12 cellular contexts compared by ENCODE assay signal in genomic region chr11:114297806-114298700, GRCh38. TPM values are rescaled to one million over a fixed set of nuclear protein-coding genes. Genes with fewer than 3 reads are reported as not detected.
DNase-seq lines count a peak whose midpoint lies in the region; ATAC-seq, FAIRE-seq and TF ChIP-seq lines count a peak whose summit lies in the region.
"Had no signal": no experiment of that assay in that cellular context is flagged by ENCODE, and none has a peak within 500 bp of the region (broad histone marks: within the 10 kb centered on the region; RNA-seq: fewer than 3 reads in every experiment).

No MANE protein-coding gene starts in this region.

- TF ChIP-seq CTCF in SK-N-SH (IDR thresholded peaks at IDR 0.05): no peak
- no peak for TF ChIP-seq CTCF in endothelial cell of umbilical vein (IDR thresholded peaks at IDR 0.05; ENCODE audit: extremely low read depth in 1 of 2, insufficient read depth in 1 of 2, low read depth in 1 of 2, low read length in 2 of 2)
- no peak for TF ChIP-seq CTCF in upper lobe of left lung (IDR thresholded peaks at IDR 0.05)

- H3K36me3 Mint-ChIP-seq in T-cell: no peaks in the 10 kb centered on the region

- TF ChIP-seq EP300 in SK-N-SH (IDR thresholded peaks at IDR 0.05; ENCODE audit: borderline replicate concordance in 1 of 2, low read depth in 1 of 2, low read length in 1 of 2) (no peak), upper lobe of left lung (IDR thresholded peaks at IDR 0.05) (no peak)

- dilution Hi-C loops in endothelial cell of umbilical vein (cut with MboI; ENCODE audit: extremely low pct_ligation_motif_present, low sequenced_read_pairs): no loop called here

- H3K9me1 ChIP-seq in endothelial cell of umbilical vein (replicated peaks; ENCODE audit: control insufficient read depth, extremely low read depth, insufficient read depth, low read length): no peaks in the 10 kb centered on the region

- H3K9me2 ChIP-seq in SK-N-SH: no peaks in the 10 kb centered on the region

- WGBS in SK-N-SH (ENCODE audit: low lambda C conversion rate): 86% methylated on average over 8 of the region's 8 CpGs
- WGBS in upper lobe of left lung, 2 donors: 83% methylated on average over 8 of the region's 8 CpGs

- H3K79me2 ChIP-seq in SK-N-SH (ENCODE audit: insufficient read depth) (peaks cover 59% of the 10 kb centered on the region), endothelial cell of umbilical vein (ENCODE audit: control insufficient read depth, insufficient read depth, low read length) (peaks cover 65% of the 10 kb centered on the region)

- H3K9ac ChIP-seq in SK-N-SH (peak overlapping the region; percentile 85), endothelial cell of umbilical vein (replicated peaks; ENCODE audit: extremely low read depth, insufficient read depth, low read length) (peak overlapping the region; percentile 100)

- H3K27ac ChIP-seq in SK-N-SH (ENCODE audit: low read depth in 2 of 2, low read length in 1 of 2) (peak overlapping the region; percentile 2 to 100), endothelial cell of umbilical vein (ENCODE audit: insufficient read depth, low read depth, low read length) (peak overlapping the region; percentile 100), upper lobe of left lung (peak overlapping the region; percentile 79 to 89 (median 85))
- H3K27ac ChIP-seq: 22Rv1 had no signal

- intact Hi-C loops in endothelial cell of umbilical vein (cut with micrococcal nuclease): no loop called here

- H3K4me1 ChIP-seq in SK-N-SH (ENCODE audit: control insufficient read depth in 1 of 2, insufficient read depth in 2 of 2, low read depth in 1 of 2, low read length in 1 of 2): peaks cover under 1 to 4% of the 10 kb centered on the region in 2 experiments; a peak in 2 of 4 replicates
- peaks cover 56% of the 10 kb centered on the region for H3K4me1 ChIP-seq in endothelial cell of umbilical vein (ENCODE audit: control insufficient read depth, extremely low read depth, insufficient read depth, low read length)
- peaks cover 19 to 29% (median 20%) of the 10 kb centered on the region in 4 donors for H3K4me1 ChIP-seq in upper lobe of left lung

- ATAC-seq in SK-N-SH treated with all-trans-retinoic acid at 6 μM for 48 hours (no peak), upper lobe of left lung (ENCODE audit: low FRiP score in 2 of 2) (no peak), T-cell (replicated peaks in 1 of 4) (no peak)
- ATAC-seq: Panc1 had no signal

- no peak for TF ChIP-seq RAD21 in SK-N-SH (IDR thresholded peaks at IDR 0.05; ENCODE audit: low read length)

- H3K4me3 Mint-ChIP-seq in T-cell: no peak overlapping the region

- H3K9me3 Mint-ChIP-seq in T-cell: peaks cover 4 to 16% (median 6%) of the 10 kb centered on the region in 3 donors

- H3K4me3 ChIP-seq in SK-N-SH (ENCODE audit: low read depth in 2 of 2, low read length in 1 of 2) (peak overlapping the region; percentile 56 to 64), endothelial cell of umbilical vein (replicated peaks in 1 of 3; ENCODE audit: insufficient read depth in 1 of 3, low read depth in 1 of 3, low read length in 3 of 3) (peak overlapping the region; percentile 85 to 99 (median 96)), upper lobe of left lung (peak overlapping the region in 3 of 4 donors; percentile 32 to 43 (median 43))

- H3K27me3 ChIP-seq in SK-N-SH (ENCODE audit: insufficient read depth) (no peaks in the 10 kb centered on the region), endothelial cell of umbilical vein (ENCODE audit: control insufficient read depth in 2 of 2, insufficient read depth in 2 of 2, low read length in 2 of 2) (no peaks in the 10 kb centered on the region), upper lobe of left lung (no peaks in the 10 kb centered on the region)

- no peaks in the 10 kb centered on the region for H4K20me1 ChIP-seq in SK-N-SH (ENCODE audit: insufficient read depth)
- no peaks in the 10 kb centered on the region for H4K20me1 ChIP-seq in endothelial cell of umbilical vein (replicated peaks; ENCODE audit: control insufficient read depth, extremely low read depth, insufficient read depth, low read length)

- H3K36me3 ChIP-seq in SK-N-SH (replicated peaks in 1 of 2; ENCODE audit: control insufficient read depth in 1 of 2, insufficient read depth in 2 of 2, low read length in 1 of 2) (peaks cover 30 to 50% of the 10 kb centered on the region in 2 experiments), endothelial cell of umbilical vein (ENCODE audit: control insufficient read depth in 2 of 2, extremely low read depth in 1 of 2, insufficient read depth in 2 of 2, low read length in 2 of 2) (peaks cover 2 to 4% of the 10 kb centered on the region in 2 experiments), upper lobe of left lung (peaks cover 0 to 12% (median 6%) of the 10 kb centered on the region in 4 donors)

- H3K4me1 Mint-ChIP-seq in T-cell: no peaks in the 10 kb centered on the region

- H3K9me3 ChIP-seq in SK-N-SH (peaks cover 16% of the 10 kb centered on the region; the same call in 1 of the 2 replicates), endothelial cell of umbilical vein (replicated peaks; ENCODE audit: control insufficient read depth, insufficient read depth, low read length) (no peaks in the 10 kb centered on the region), upper lobe of left lung (no peaks in the 10 kb centered on the region)

- POLR2A ChIA-PET in SK-N-SH (lab: Yijun Ruan, JAX): no interaction called here
- POLR2A ChIA-PET in endothelial cell of umbilical vein (lab: Charles Lee): interaction anchor here (0.8 kb wide), 1 partner anchor 9 kb away, joined by 4 read pairs; no protein-coding TSS in a partner anchor
- POLR2A ChIA-PET in T-cell (lab: Charles Lee): no interaction called here

- H3K27ac Mint-ChIP-seq in T-cell: no peak overlapping the region

- CTCF ChIA-PET in SK-N-SH (lab: Yijun Ruan, JAX) (no interaction called here), endothelial cell of umbilical vein (lab: Charles Lee) (interaction anchor here (1.0 to 2.7 kb wide), 3 partner anchors 9 to 42 kb away, joined by 3 to 8 read pairs (median 8); no protein-coding TSS in a partner anchor), T-cell (lab: Charles Lee) (no interaction called here)

- FAIRE-seq in endothelial cell of umbilical vein (lab: Jason Lieb, UNC): no peak

- DNase-seq in SK-N-SH: no peak
- no peak for DNase-seq in endothelial cell of umbilical vein (ENCODE audit: low read depth, low spot score)
- DNase-seq in myocyte (ENCODE audit: low read depth): peak; percentile 68
- no peak for DNase-seq in upper lobe of left lung
- DNase-seq in NCI-H1105 treated with DMSO at 0.1 percent for 48 hours (lab: John Stamatoyannopoulos, UW): no peak
- DNase-seq in NCI-H1092 (lab: John Stamatoyannopoulos, UW): no peak
- no peak for DNase-seq in T-cell
- DNase-seq: DMS53, NCI-H2171 treated with DMSO at 0.1 percent for 48 hours had no signal

- H2AFZ ChIP-seq in SK-N-SH (ENCODE audit: low read depth) (no peak overlapping the region), endothelial cell of umbilical vein (ENCODE audit: low read depth, low read length) (no peak overlapping the region)

- H3K4me2 ChIP-seq in SK-N-SH (peak overlapping the region; percentile 76), endothelial cell of umbilical vein (ENCODE audit: insufficient read depth, low read length) (peak overlapping the region; percentile 93)

- no peak for TF ChIP-seq POLR2A in endothelial cell of umbilical vein (IDR thresholded peaks at IDR 0.05; ENCODE audit: low read depth, low read length)
- TF ChIP-seq POLR2A in upper lobe of left lung (IDR thresholded peaks at IDR 0.05): no peak

- H3F3A ChIP-seq in SK-N-SH (replicated peaks; ENCODE audit: insufficient read depth): peaks cover 48% of the 10 kb centered on the region

- BruUV-seq in endothelial cell of umbilical vein (replicated peaks; lab: Mats Ljungman, UMichigan): no TSS peak

- H3K27me3 Mint-ChIP-seq in T-cell: peaks cover 5 to 9% of the 10 kb centered on the region in 2 donors

TF ChIP-seq in SK-N-SH, 30 proteins besides CTCF, POLR2A, EP300 and RAD21 (continues in another document):
- no peak for TF ChIP-seq FOXM1 (IDR thresholded peaks at IDR 0.05; ENCODE audit: low read depth)

TF ChIP-seq in endothelial cell of umbilical vein, 7 proteins besides CTCF, POLR2A, EP300 and RAD21:
- TF ChIP-seq MYC (IDR thresholded peaks at IDR 0.05; ENCODE audit: low read depth, low read length) (no peak), GATA2 (IDR thresholded peaks at IDR 0.05; ENCODE audit: insufficient read depth, insufficient read length, low read depth, low read length) (no peak), MAX (IDR thresholded peaks at IDR 0.05; ENCODE audit: insufficient read depth, insufficient read length) (peak; percentile 51)

RNA-seq across cellular contexts. Expression of gene NNMT, which starts 1.9 kb away (rescaled TPM):
- polyA plus RNA-seq in SK-N-SH (2012; rRNA removed) (84.6 and 106 TPM in 2 replicates), endothelial cell of umbilical vein (454 and 506 TPM in 2 replicates)
- polyA plus RNA-seq in SK-N-SH (2012; cell fraction: cytosol; rRNA removed): 90.6 and 92.0 TPM in 2 replicates
- 109 and 183 TPM in 2 replicates for polyA plus RNA-seq in SK-N-SH (2012; cell fraction: nucleus; rRNA removed)
- total RNA-seq in endothelial cell of umbilical vein (300 and 330 TPM in 2 replicates), myocyte (921 and 1,107 TPM in 2 replicates), upper lobe of left lung (100 to 1,000 TPM in 5 of 6 donors, 10 to 100 TPM in 1; 93.4 to 383 (median 208) TPM), T-cell (under 1 TPM in 1 of 5 donors, not detected in 4; 0.41 TPM)
- polyA plus RNA-seq in endothelial cell of umbilical vein (2011; cell fraction: cytosol; rRNA removed): 458 and 555 TPM in 2 replicates
- polyA plus RNA-seq in endothelial cell of umbilical vein (2011; cell fraction: nucleus; rRNA removed): 274 and 371 TPM in 2 replicates
- polyA plus RNA-seq in endothelial cell of umbilical vein (2012): 482 and 590 TPM in 2 replicates
- 169 and 179 TPM in 2 replicates for polyA minus RNA-seq in endothelial cell of umbilical vein
- 120 TPM for polyA minus RNA-seq in endothelial cell of umbilical vein (2011; cell fraction: cytosol; rRNA and poly(A)+ RNA removed)
- 292 and 324 TPM in 2 replicates for polyA minus RNA-seq in endothelial cell of umbilical vein (2011; cell fraction: nucleus; rRNA and poly(A)+ RNA removed)
- polyA plus RNA-seq in myocyte (2012): 2,128 TPM

Comparison
In these comparisons a context has a peak if more than half of its experiments do, and no peak if none do; other contexts are left out.
1. H3K4me3 ChIP-seq: peak in every context shown above with its lines; median percentile 96 in endothelial cell of umbilical vein; 60 in SK-N-SH; 43 in upper lobe of left lung.
2. RNA of gene NNMT, which starts 1.9 kb away (total RNA-seq): 921 to 1,107 TPM in myocyte, 300 to 330 TPM in endothelial cell of umbilical vein and 93.4 to 383 TPM in upper lobe of left lung; 0.41 TPM in T-cell; every median in the first group is over 10 times any median in the second.
3. Peak in every context shown above with its lines, with median percentiles within 50 percentile points of each other: H3K27ac ChIP-seq.